In the genomic region with DNA sequence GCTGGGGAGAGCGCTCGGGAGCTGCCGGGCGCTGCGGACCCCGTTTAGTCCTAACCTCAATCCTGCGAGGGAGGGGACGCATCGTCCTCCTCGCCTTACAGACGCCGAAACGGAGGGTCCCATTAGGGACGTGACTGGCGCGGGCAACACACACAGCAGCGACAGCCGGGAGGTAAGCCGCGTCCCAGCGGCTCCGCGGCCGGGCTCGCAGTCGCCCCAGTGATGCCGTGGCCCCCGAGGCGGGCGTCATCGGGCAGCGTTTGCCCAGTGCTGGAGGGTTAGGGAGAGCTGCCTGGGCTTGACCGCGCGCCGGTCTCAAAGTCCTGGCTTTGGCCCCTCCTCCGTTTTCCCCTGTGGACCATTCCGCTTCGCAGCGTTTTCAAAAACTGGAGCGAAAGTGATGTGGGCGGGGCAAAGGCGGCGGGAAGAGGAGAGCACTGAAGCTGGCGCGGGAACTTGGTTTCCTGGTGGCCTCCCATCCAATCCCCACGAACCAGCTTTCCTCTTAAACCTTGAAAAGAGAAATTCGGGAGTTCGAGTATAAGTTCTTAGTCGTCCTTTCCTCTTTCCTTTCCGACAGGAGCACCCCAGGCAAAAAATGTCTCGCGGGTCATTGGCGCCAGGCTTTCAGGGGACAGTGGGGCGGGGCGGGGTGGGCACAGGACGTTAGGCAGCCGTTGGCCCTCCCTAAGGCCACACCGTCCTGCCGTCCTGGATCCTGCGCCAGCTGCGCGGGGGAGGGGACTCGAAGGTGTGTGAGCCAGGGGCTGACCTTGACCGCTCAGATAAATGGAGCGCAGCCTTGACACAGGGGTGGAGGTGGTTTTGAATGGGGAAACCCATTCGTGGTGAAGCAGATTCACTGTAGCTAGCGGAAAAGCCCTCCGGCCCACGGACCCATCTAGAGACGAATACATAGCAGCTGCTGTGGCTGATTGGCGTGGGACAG, we compare ENCODE assay signal across 1 cellular context.
A peak's percentile ranks its signal among the peaks of the same experiment; 100 is the strongest.
TF ChIP-seq lines count a peak whose summit lies in the region.

No MANE protein-coding gene starts in this region.

TF ChIP-seq in K562, 482 proteins besides CTCF, POLR2A, EP300 and RAD21 (continued from another document and continues in another):
- TF ChIP-seq, protein P1, sequence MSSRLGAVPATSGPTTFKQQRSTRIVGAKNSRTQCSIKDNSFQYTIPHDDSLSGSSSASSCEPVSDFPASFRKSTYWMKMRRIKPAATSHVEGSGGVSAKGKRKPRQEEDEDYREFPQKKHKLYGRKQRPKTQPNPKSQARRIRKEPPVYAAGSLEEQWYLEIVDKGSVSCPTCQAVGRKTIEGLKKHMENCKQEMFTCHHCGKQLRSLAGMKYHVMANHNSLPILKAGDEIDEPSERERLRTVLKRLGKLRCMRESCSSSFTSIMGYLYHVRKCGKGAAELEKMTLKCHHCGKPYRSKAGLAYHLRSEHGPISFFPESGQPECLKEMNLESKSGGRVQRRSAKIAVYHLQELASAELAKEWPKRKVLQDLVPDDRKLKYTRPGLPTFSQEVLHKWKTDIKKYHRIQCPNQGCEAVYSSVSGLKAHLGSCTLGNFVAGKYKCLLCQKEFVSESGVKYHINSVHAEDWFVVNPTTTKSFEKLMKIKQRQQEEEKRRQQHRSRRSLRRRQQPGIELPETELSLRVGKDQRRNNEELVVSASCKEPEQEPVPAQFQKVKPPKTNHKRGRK (tag; IDR thresholded peaks at IDR 0.05) = no peak
- TF ChIP-seq DPF2 (IDR thresholded peaks at IDR 0.05) (peak; percentile 28), E2F3 (CRISPR knock-in tag; IDR thresholded peaks at IDR 0.05) (peak; percentile 90), ZFPM2 (CRISPR knock-in tag; IDR thresholded peaks at IDR 0.05) (no peak), MEIS2 (IDR thresholded peaks at IDR 0.05; ENCODE audit: partially characterized antibody) (no peak), LCOR (CRISPR knock-in tag; IDR thresholded peaks at IDR 0.05) (peak; percentile 97), ZNF764 (CRISPR knock-in tag; IDR thresholded peaks at IDR 0.05; ENCODE audit: low read depth) (no peak), RFX7 (CRISPR knock-in tag; IDR thresholded peaks at IDR 0.05) (no peak), SMAD4 (CRISPR knock-in tag; conservative IDR thresholded peaks at IDR 0.05) (peak; percentile 68), COPS2 (conservative IDR thresholded peaks at IDR 0.05) (no peak), NR3C1 (CRISPR knock-in tag; IDR thresholded peaks at IDR 0.05) (no peak), ZNF311 (CRISPR knock-in tag; IDR thresholded peaks at IDR 0.05) (no peak), CBFA2T2 (conservative IDR thresholded peaks at IDR 0.05) (no peak; the same call in 1 of the 2 replicates), HNRNPUL1 (IDR thresholded peaks at IDR 0.05; ENCODE audit: low read length) (no peak), ZC3H8 (IDR thresholded peaks at IDR 0.05) (no peak), OTX1 (CRISPR knock-in tag; IDR thresholded peaks at IDR 0.05) (0 out of 2 replicates have a peak, but pooled peaks have one; percentile 4), TAF7 (tag; IDR thresholded peaks at IDR 0.05) (peak; percentile 41; the same call in 1 of the 2 replicates), NR2F6 (CRISPR knock-in tag; IDR thresholded peaks at IDR 0.05) (no peak; the same call in 1 of the 2 replicates), KDM1A (IDR thresholded peaks at IDR 0.05) (no peak), ATF1 (CRISPR knock-in tag; IDR thresholded peaks at IDR 0.05) (no peak), ATF1 (tag; IDR thresholded peaks at IDR 0.05) (peak; percentile 91), SIRT6 (IDR thresholded peaks at IDR 0.05; ENCODE audit: low read depth, low read length) (no peak), CCAR2 (IDR thresholded peaks at IDR 0.05; ENCODE audit: low read depth, low read length) (no peak), ZNF668 (CRISPR knock-in tag; IDR thresholded peaks at IDR 0.05) (no peak), ZKSCAN8 (CRISPR knock-in tag; IDR thresholded peaks at IDR 0.05) (no peak)
- TF ChIP-seq, protein P2, sequence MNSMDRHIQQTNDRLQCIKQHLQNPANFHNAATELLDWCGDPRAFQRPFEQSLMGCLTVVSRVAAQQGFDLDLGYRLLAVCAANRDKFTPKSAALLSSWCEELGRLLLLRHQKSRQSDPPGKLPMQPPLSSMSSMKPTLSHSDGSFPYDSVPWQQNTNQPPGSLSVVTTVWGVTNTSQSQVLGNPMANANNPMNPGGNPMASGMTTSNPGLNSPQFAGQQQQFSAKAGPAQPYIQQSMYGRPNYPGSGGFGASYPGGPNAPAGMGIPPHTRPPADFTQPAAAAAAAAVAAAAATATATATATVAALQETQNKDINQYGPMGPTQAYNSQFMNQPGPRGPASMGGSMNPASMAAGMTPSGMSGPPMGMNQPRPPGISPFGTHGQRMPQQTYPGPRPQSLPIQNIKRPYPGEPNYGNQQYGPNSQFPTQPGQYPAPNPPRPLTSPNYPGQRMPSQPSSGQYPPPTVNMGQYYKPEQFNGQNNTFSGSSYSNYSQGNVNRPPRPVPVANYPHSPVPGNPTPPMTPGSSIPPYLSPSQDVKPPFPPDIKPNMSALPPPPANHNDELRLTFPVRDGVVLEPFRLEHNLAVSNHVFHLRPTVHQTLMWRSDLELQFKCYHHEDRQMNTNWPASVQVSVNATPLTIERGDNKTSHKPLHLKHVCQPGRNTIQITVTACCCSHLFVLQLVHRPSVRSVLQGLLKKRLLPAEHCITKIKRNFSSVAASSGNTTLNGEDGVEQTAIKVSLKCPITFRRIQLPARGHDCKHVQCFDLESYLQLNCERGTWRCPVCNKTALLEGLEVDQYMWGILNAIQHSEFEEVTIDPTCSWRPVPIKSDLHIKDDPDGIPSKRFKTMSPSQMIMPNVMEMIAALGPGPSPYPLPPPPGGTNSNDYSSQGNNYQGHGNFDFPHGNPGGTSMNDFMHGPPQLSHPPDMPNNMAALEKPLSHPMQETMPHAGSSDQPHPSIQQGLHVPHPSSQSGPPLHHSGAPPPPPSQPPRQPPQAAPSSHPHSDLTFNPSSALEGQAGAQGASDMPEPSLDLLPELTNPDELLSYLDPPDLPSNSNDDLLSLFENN (IDR thresholded peaks at IDR 0.05; ENCODE audit: low read depth in 2 of 2, low read length in 2 of 2) = peak in 1 of 2 experiments; percentile 57; a peak in 2 of 4 replicates
- TF ChIP-seq, protein P3, sequence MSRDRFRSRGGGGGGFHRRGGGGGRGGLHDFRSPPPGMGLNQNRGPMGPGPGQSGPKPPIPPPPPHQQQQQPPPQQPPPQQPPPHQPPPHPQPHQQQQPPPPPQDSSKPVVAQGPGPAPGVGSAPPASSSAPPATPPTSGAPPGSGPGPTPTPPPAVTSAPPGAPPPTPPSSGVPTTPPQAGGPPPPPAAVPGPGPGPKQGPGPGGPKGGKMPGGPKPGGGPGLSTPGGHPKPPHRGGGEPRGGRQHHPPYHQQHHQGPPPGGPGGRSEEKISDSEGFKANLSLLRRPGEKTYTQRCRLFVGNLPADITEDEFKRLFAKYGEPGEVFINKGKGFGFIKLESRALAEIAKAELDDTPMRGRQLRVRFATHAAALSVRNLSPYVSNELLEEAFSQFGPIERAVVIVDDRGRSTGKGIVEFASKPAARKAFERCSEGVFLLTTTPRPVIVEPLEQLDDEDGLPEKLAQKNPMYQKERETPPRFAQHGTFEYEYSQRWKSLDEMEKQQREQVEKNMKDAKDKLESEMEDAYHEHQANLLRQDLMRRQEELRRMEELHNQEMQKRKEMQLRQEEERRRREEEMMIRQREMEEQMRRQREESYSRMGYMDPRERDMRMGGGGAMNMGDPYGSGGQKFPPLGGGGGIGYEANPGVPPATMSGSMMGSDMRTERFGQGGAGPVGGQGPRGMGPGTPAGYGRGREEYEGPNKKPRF (IDR thresholded peaks at IDR 0.05; ENCODE audit: low read depth, low read length) = no peak
- TF ChIP-seq, protein P4, sequence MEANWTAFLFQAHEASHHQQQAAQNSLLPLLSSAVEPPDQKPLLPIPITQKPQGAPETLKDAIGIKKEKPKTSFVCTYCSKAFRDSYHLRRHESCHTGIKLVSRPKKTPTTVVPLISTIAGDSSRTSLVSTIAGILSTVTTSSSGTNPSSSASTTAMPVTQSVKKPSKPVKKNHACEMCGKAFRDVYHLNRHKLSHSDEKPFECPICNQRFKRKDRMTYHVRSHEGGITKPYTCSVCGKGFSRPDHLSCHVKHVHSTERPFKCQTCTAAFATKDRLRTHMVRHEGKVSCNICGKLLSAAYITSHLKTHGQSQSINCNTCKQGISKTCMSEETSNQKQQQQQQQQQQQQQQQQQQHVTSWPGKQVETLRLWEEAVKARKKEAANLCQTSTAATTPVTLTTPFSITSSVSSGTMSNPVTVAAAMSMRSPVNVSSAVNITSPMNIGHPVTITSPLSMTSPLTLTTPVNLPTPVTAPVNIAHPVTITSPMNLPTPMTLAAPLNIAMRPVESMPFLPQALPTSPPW (CRISPR knock-in tag; IDR thresholded peaks at IDR 0.05) = peak; percentile 64
- TF ChIP-seq, protein P5, sequence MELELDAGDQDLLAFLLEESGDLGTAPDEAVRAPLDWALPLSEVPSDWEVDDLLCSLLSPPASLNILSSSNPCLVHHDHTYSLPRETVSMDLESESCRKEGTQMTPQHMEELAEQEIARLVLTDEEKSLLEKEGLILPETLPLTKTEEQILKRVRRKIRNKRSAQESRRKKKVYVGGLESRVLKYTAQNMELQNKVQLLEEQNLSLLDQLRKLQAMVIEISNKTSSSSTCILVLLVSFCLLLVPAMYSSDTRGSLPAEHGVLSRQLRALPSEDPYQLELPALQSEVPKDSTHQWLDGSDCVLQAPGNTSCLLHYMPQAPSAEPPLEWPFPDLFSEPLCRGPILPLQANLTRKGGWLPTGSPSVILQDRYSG (tag; conservative IDR thresholded peaks at IDR 0.05; ENCODE audit: low read depth) = 0 out of 2 replicates have a peak, but pooled peaks have one; percentile 17
- TF ChIP-seq, protein P6, sequence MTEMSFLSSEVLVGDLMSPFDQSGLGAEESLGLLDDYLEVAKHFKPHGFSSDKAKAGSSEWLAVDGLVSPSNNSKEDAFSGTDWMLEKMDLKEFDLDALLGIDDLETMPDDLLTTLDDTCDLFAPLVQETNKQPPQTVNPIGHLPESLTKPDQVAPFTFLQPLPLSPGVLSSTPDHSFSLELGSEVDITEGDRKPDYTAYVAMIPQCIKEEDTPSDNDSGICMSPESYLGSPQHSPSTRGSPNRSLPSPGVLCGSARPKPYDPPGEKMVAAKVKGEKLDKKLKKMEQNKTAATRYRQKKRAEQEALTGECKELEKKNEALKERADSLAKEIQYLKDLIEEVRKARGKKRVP (CRISPR knock-in tag; IDR thresholded peaks at IDR 0.05) = no peak
- TF ChIP-seq, protein P7, sequence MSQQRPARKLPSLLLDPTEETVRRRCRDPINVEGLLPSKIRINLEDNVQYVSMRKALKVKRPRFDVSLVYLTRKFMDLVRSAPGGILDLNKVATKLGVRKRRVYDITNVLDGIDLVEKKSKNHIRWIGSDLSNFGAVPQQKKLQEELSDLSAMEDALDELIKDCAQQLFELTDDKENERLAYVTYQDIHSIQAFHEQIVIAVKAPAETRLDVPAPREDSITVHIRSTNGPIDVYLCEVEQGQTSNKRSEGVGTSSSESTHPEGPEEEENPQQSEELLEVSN (IDR thresholded peaks at IDR 0.05; ENCODE audit: borderline replicate concordance in 1 of 2, extremely low read depth in 1 of 2, insufficient read depth in 1 of 2, insufficient read length in 1 of 2, low read depth in 1 of 2, low read length in 1 of 2, poor library complexity in 1 of 2, severe bottlenecking in 1 of 2) = peak; percentile 24 to 85
- TF ChIP-seq, protein P8, sequence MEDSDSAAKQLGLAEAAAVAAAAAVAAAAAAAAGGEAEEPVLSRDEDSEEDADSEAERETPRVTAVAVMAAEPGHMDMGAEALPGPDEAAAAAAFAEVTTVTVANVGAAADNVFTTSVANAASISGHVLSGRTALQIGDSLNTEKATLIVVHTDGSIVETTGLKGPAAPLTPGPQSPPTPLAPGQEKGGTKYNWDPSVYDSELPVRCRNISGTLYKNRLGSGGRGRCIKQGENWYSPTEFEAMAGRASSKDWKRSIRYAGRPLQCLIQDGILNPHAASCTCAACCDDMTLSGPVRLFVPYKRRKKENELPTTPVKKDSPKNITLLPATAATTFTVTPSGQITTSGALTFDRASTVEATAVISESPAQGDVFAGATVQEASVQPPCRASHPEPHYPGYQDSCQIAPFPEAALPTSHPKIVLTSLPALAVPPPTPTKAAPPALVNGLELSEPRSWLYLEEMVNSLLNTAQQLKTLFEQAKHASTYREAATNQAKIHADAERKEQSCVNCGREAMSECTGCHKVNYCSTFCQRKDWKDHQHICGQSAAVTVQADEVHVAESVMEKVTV (CRISPR knock-in tag; IDR thresholded peaks at IDR 0.05) = no peak
- TF ChIP-seq, protein P9, sequence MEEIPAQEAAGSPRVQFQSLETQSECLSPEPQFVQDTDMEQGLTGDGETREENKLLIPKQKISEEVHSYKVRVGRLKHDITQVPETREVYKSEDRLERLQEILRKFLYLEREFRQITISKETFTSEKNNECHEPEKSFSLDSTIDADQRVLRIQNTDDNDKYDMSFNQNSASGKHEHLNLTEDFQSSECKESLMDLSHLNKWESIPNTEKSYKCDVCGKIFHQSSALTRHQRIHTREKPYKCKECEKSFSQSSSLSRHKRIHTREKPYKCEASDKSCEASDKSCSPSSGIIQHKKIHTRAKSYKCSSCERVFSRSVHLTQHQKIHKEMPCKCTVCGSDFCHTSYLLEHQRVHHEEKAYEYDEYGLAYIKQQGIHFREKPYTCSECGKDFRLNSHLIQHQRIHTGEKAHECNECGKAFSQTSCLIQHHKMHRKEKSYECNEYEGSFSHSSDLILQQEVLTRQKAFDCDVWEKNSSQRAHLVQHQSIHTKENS (CRISPR knock-in tag; IDR thresholded peaks at IDR 0.05) = no peak
- TF ChIP-seq, protein P10, sequence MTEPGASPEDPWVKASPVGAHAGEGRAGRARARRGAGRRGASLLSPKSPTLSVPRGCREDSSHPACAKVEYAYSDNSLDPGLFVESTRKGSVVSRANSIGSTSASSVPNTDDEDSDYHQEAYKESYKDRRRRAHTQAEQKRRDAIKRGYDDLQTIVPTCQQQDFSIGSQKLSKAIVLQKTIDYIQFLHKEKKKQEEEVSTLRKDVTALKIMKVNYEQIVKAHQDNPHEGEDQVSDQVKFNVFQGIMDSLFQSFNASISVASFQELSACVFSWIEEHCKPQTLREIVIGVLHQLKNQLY (CRISPR knock-in tag; conservative IDR thresholded peaks at IDR 0.05) = peak in 1 of 2 experiments; percentile 48; a peak in 1 of 4 replicates
- TF ChIP-seq, protein P11, sequence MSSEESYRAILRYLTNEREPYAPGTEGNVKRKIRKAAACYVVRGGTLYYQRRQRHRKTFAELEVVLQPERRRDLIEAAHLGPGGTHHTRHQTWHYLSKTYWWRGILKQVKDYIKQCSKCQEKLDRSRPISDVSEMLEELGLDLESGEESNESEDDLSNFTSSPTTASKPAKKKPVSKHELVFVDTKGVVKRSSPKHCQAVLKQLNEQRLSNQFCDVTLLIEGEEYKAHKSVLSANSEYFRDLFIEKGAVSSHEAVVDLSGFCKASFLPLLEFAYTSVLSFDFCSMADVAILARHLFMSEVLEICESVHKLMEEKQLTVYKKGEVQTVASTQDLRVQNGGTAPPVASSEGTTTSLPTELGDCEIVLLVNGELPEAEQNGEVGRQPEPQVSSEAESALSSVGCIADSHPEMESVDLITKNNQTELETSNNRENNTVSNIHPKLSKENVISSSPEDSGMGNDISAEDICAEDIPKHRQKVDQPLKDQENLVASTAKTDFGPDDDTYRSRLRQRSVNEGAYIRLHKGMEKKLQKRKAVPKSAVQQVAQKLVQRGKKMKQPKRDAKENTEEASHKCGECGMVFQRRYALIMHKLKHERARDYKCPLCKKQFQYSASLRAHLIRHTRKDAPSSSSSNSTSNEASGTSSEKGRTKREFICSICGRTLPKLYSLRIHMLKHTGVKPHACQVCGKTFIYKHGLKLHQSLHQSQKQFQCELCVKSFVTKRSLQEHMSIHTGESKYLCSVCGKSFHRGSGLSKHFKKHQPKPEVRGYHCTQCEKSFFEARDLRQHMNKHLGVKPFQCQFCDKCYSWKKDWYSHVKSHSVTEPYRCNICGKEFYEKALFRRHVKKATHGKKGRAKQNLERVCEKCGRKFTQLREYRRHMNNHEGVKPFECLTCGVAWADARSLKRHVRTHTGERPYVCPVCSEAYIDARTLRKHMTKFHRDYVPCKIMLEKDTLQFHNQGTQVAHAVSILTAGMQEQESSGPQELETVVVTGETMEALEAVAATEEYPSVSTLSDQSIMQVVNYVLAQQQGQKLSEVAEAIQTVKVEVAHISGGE (CRISPR knock-in tag; IDR thresholded peaks at IDR 0.05) = no peak
